ENCODE assay signal across 11 cellular contexts in the genomic region with DNA sequence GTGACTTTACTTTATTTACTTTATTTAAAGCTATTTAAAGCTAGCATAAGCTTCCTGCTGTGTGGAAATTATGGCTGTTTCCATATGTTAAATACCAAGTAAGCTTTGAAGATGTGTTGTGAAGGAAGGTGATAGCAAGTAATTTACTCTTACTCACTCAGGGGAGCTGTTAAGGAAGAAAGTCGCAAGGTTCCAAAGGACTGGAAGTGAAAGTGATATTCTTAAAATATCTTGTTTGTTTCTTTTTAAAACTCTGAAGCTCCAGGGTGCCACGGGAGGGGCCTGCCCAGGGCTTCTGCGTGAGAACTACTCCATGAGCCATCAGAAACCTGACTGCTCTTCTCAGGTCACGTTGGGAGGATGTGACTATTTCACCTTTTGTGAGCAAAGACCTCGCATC.
DNase-seq lines count a peak whose midpoint lies in the region; ATAC-seq, FAIRE-seq and TF ChIP-seq lines count a peak whose summit lies in the region.
"Had no signal": no experiment of that assay in that cellular context is flagged by ENCODE, and none has a peak within 500 bp of the region (broad histone marks: within the 10 kb centered on the region; RNA-seq: fewer than 3 reads in every experiment).

No MANE protein-coding gene starts in this region.

- H3K4me3 Mint-ChIP-seq in CD4-positive, CD25-positive, alpha-beta regulatory T cell: no peak overlapping the region
- no peak overlapping the region for H3K4me3 Mint-ChIP-seq in activated CD4-positive, alpha-beta T cell treated with anti-CD3 and anti-CD28 coated beads, Interleukin-2, amount 10 ng/mL, durations not matched to agents 7 days and 5 days
- H3K4me3 Mint-ChIP-seq: HFFc6 had no signal

- peaks cover 15% of the 10 kb centered on the region for H3K4me1 ChIP-seq in CD4-positive, CD25-positive, alpha-beta regulatory T cell (ENCODE audit: control insufficient read depth, insufficient read depth, low read length, poor library complexity, severe bottlenecking)
- H3K4me1 ChIP-seq in mucosa of descending colon (ENCODE audit: low read depth): peaks cover 40% of the 10 kb centered on the region
- peaks cover 0 to 13% (median 0%) of the 10 kb centered on the region in 6 donors for H3K4me1 ChIP-seq in spleen
- peaks cover 34% of the 10 kb centered on the region for H3K4me1 ChIP-seq in PC-9 (replicated peaks; ENCODE audit: insufficient read depth)

- no peak for ATAC-seq in CD4-positive, CD25-positive, alpha-beta regulatory T cell (ENCODE audit: low read depth in 2 of 2)
- peak; percentile 42 for ATAC-seq in mucosa of descending colon

- POLR2A ChIA-PET in activated CD4-positive, alpha-beta T cell treated with anti-CD3 and anti-CD28 coated beads, Interleukin-2, amount 10 ng/mL, durations not matched to agents 7 days and 5 days (lab: Charles Lee): no interaction called here
- POLR2A ChIA-PET in PC-9 (lab: Charles Lee; ENCODE audit: unreplicated experiment): no interaction called here

- no peak overlapping the region for H3K27ac ChIP-seq in CD4-positive, CD25-positive, alpha-beta regulatory T cell (ENCODE audit: insufficient read depth, low read length, poor library complexity, severe bottlenecking)
- H3K27ac ChIP-seq in spleen (no peak overlapping the region), PC-9 (no peak overlapping the region)

- peaks cover 43% of the 10 kb centered on the region for H4K20me1 ChIP-seq in PC-9 (ENCODE audit: insufficient read depth)

- H3K9me3 ChIP-seq in CD4-positive, CD25-positive, alpha-beta regulatory T cell (ENCODE audit: control insufficient read depth in 2 of 2, low read length in 2 of 2): no peaks in the 10 kb centered on the region
- H3K9me3 ChIP-seq in mucosa of descending colon (no peaks in the 10 kb centered on the region), spleen (no peaks in the 10 kb centered on the region), PC-9 (ENCODE audit: insufficient read depth, low read depth) (no peaks in the 10 kb centered on the region)

- no peaks in the 10 kb centered on the region for H3K9me2 ChIP-seq in PC-9 (ENCODE audit: insufficient read depth)

- no peaks in the 10 kb centered on the region for H3K27me3 ChIP-seq in CD4-positive, CD25-positive, alpha-beta regulatory T cell (ENCODE audit: control insufficient read depth, insufficient read depth, low read length)
- no peaks in the 10 kb centered on the region for H3K27me3 ChIP-seq in spleen (replicated peaks in 1 of 7)
- no peaks in the 10 kb centered on the region for H3K27me3 ChIP-seq in PC-9 (ENCODE audit: insufficient read depth, low read depth)

- peaks cover 97% of the 10 kb centered on the region for H3K79me2 ChIP-seq in PC-9 (ENCODE audit: low read depth)

- no peaks in the 10 kb centered on the region for H3K27me3 Mint-ChIP-seq in CD4-positive, CD25-positive, alpha-beta regulatory T cell
- H3K27me3 Mint-ChIP-seq in activated CD4-positive, alpha-beta T cell treated with anti-CD3 and anti-CD28 coated beads, Interleukin-2, amount 10 ng/mL, durations not matched to agents 7 days and 5 days: peaks cover 2% of the 10 kb centered on the region

- peaks cover 41% of the 10 kb centered on the region for H3F3A ChIP-seq in PC-9 (ENCODE audit: insufficient read depth, low read depth)

- no peak overlapping the region for H3K4me3 ChIP-seq in CD4-positive, CD25-positive, alpha-beta regulatory T cell (ENCODE audit: low read depth, low read length)
- H3K4me3 ChIP-seq in mucosa of descending colon: no peak overlapping the region
- H3K4me3 ChIP-seq in spleen: no peak overlapping the region
- no peak overlapping the region for H3K4me3 ChIP-seq in PC-9

- no peak overlapping the region for H3K4me2 ChIP-seq in PC-9

- FAIRE-seq in GM19239 (lab: Jason Lieb, UNC): peak; percentile 85

- peaks cover 3% of the 10 kb centered on the region for H3K36me3 Mint-ChIP-seq in CD4-positive, CD25-positive, alpha-beta regulatory T cell
- no peaks in the 10 kb centered on the region for H3K36me3 Mint-ChIP-seq in activated CD4-positive, alpha-beta T cell treated with anti-CD3 and anti-CD28 coated beads, Interleukin-2, amount 10 ng/mL, durations not matched to agents 7 days and 5 days (ENCODE audit: low read depth)

- 42 to 66% (median 58%) methylated on average over 5 of the region's 5 CpGs for WGBS in spleen, 5 donors

- TF ChIP-seq CTCF in mucosa of descending colon (IDR thresholded peaks at IDR 0.05) (no peak), spleen (IDR thresholded peaks at IDR 0.05 in 8 of 11, conservative IDR thresholded peaks at IDR 0.05 in 3 of 11) (no peak), PC-9 (conservative IDR thresholded peaks at IDR 0.05) (no peak)

- H3K9me3 Mint-ChIP-seq in CD4-positive, CD25-positive, alpha-beta regulatory T cell: no peaks in the 10 kb centered on the region
- no peaks in the 10 kb centered on the region for H3K9me3 Mint-ChIP-seq in activated CD4-positive, alpha-beta T cell treated with anti-CD3 and anti-CD28 coated beads, Interleukin-2, amount 10 ng/mL, durations not matched to agents 7 days and 5 days
- H3K9me3 Mint-ChIP-seq: HFFc6 had no signal

- peak in 1 of 3 donors; percentile 41 for DNase-seq in CD4-positive, CD25-positive, alpha-beta regulatory T cell
- DNase-seq in GM19239 (ENCODE audit: insufficient read length, low spot score) (no peak), mucosa of descending colon (no peak), spleen (no peak), NCI-H187 treated with DMSO at 0.1 percent for 48 hours (lab: John Stamatoyannopoulos, UW) (no peak), HuH-7 (ENCODE audit: low spot score) (no peak), PC-9 (no peak)
- DNase-seq in activated CD4-positive, alpha-beta T cell treated with anti-CD3 and anti-CD28 coated beads, Interleukin-2, amount 10 ng/mL, durations not matched to agents 7 days and 5 days: peak; percentile 17
- DNase-seq: activated T-cell treated with anti-CD3 and anti-CD28 coated beads, Interleukin-2, amount 50 U/mL, for 48 hours; HFFc6; T-helper 1 cell had no signal

- H3K36me3 ChIP-seq in CD4-positive, CD25-positive, alpha-beta regulatory T cell (ENCODE audit: control insufficient read depth, insufficient read depth, low read length): no peaks in the 10 kb centered on the region
- H3K36me3 ChIP-seq in mucosa of descending colon (ENCODE audit: low read depth): no peaks in the 10 kb centered on the region
- H3K36me3 ChIP-seq in spleen: no peaks in the 10 kb centered on the region
- peaks cover 13% of the 10 kb centered on the region; the same call in 1 of the 2 replicates for H3K36me3 ChIP-seq in PC-9 (ENCODE audit: low read depth)

- CTCF ChIA-PET in activated CD4-positive, alpha-beta T cell treated with anti-CD3 and anti-CD28 coated beads, Interleukin-2, amount 10 ng/mL, durations not matched to agents 7 days and 5 days (lab: Charles Lee): interaction anchor here (0.5 to 1.1 kb wide), 3 partner anchors 11 to 1003 kb away, joined by 3 to 4 read pairs (median 4); no protein-coding TSS in a partner anchor
- CTCF ChIA-PET in PC-9 (lab: Charles Lee): no interaction called here

- TF ChIP-seq POLR2A in spleen (IDR thresholded peaks at IDR 0.05): no peak

- peaks cover 3 to 44% (median 9%) of the 10 kb centered on the region in 4 donors for H3K4me1 Mint-ChIP-seq in CD4-positive, CD25-positive, alpha-beta regulatory T cell
- H3K4me1 Mint-ChIP-seq in activated CD4-positive, alpha-beta T cell treated with anti-CD3 and anti-CD28 coated beads, Interleukin-2, amount 10 ng/mL, durations not matched to agents 7 days and 5 days: peaks cover 36% of the 10 kb centered on the region

- intact Hi-C loops in mucosa of descending colon (cut with DNase I, micrococcal nuclease): loop anchor here in 1 of 2 donors (10.0 kb wide), 1 partner anchor 72 kb away; no protein-coding TSS in a partner anchor
- intact Hi-C loops in spleen (cut with DNase I; ENCODE audit: low total_unique reads): no loop called here
- intact Hi-C loops in PC-9 (cut with micrococcal nuclease; ENCODE audit: unreplicated experiment): no loop called here

- peak overlapping the region; percentile 20 to 65 (median 43) for H3K27ac Mint-ChIP-seq in CD4-positive, CD25-positive, alpha-beta regulatory T cell
- peak overlapping the region; percentile 62 for H3K27ac Mint-ChIP-seq in activated CD4-positive, alpha-beta T cell treated with anti-CD3 and anti-CD28 coated beads, Interleukin-2, amount 10 ng/mL, durations not matched to agents 7 days and 5 days
- H3K27ac Mint-ChIP-seq: HFFc6 had no signal

- no peak overlapping the region for H2AFZ ChIP-seq in PC-9

- BruUV-seq in PC-9 (replicated peaks; lab: Mats Ljungman, UMichigan): no TSS peak
